Comparison of ENCODE assay signal across 8 cellular contexts in genomic region chr9:114738581-114739316, GRCh38. TPM values are rescaled to one million over a fixed set of nuclear protein-coding genes. Genes with fewer than 3 reads are reported as not detected.
DNase-seq lines count a peak whose midpoint lies in the region; ATAC-seq, FAIRE-seq and TF ChIP-seq lines count a peak whose summit lies in the region.

No MANE protein-coding gene starts in this region.

- peak; percentile 90 to 100 (median 98) for ATAC-seq in pancreas

- no peaks in the 10 kb centered on the region for H3K36me3 ChIP-seq in MG63
- no peaks in the 10 kb centered on the region for H3K36me3 ChIP-seq in SK-N-MC (ENCODE audit: insufficient read depth, low read length)
- H3K36me3 ChIP-seq in pancreas = no peaks in the 10 kb centered on the region
- no peaks in the 10 kb centered on the region for H3K36me3 ChIP-seq in uterus

- intact Hi-C loops in pancreas (cut with DNase I) = loop anchor here (2.0 to 10.0 kb wide), 5 partner anchors 169 to 279 kb away; no protein-coding TSS in a partner anchor
- intact Hi-C loops in uterus (cut with DNase I; ENCODE audit: low total_unique reads) = no loop called here

- TF ChIP-seq CTCF in AG04449 (IDR thresholded peaks at IDR 0.05; ENCODE audit: insufficient read depth, low read length, missing control alignments) (peak; percentile 63), pancreas (IDR thresholded peaks at IDR 0.05) (peak; percentile 63 to 85 (median 78)), uterus (IDR thresholded peaks at IDR 0.05) (peak; percentile 67 to 81 (median 72))

- no peaks in the 10 kb centered on the region for H3K9me3 ChIP-seq in MG63
- no peaks in the 10 kb centered on the region for H3K9me3 ChIP-seq in SK-N-MC (ENCODE audit: low read depth, low read length)
- no peaks in the 10 kb centered on the region for H3K9me3 ChIP-seq in pancreas
- no peaks in the 10 kb centered on the region for H3K9me3 ChIP-seq in uterus

- 11 to 15% methylated on average over 8 of the region's 8 CpGs for WGBS in pancreas, 2 donors

- no peaks in the 10 kb centered on the region for H3K4me1 ChIP-seq in pancreas
- no peaks in the 10 kb centered on the region for H3K4me1 ChIP-seq in uterus

- POLR2A ChIA-PET in AG04449 (lab: Yijun Ruan, JAX) = no interaction called here

- DNase-seq in AG04449 (ENCODE audit: low read depth, low spot score) = no peak
- DNase-seq in GM19240 (ENCODE audit: insufficient read length, low spot score) = peak; percentile 62
- peak; percentile 63 for DNase-seq in MG63
- peak; percentile 55 for DNase-seq in SK-N-MC (ENCODE audit: low read depth, low spot score)
- DNase-seq in activated naive CD4-positive, alpha-beta T cell treated with Interleukin-2 at 50 U/mL for 16 hours = peak; percentile 71
- DNase-seq in frontal cortex (ENCODE audit: low spot score in 2 of 2) = peak; percentile 31 to 46
- peak; percentile 43 to 70 (median 64) for DNase-seq in pancreas
- DNase-seq in uterus = peak; percentile 44 to 60

- H3K9ac ChIP-seq in SK-N-MC (ENCODE audit: insufficient read length) = peak overlapping the region; percentile 64

- no peak for TF ChIP-seq POLR2A in uterus (IDR thresholded peaks at IDR 0.05)

- H3K4me3 ChIP-seq in AG04449 (ENCODE audit: low read depth, low read length) (no peak overlapping the region), MG63 (no peak overlapping the region), SK-N-MC (no peak overlapping the region), pancreas (no peak overlapping the region), uterus (no peak overlapping the region)

- FAIRE-seq in frontal cortex (lab: Jason Lieb, UNC) (no peak), pancreas (lab: Jason Lieb, UNC) (peak; percentile 68)

- H3K27me3 ChIP-seq in MG63 (no peaks in the 10 kb centered on the region), pancreas (peaks cover 0 to 3% (median 0%) of the 10 kb centered on the region in 4 donors), uterus (no peaks in the 10 kb centered on the region)

- H3K27ac ChIP-seq in SK-N-MC (no peak overlapping the region), pancreas (no peak overlapping the region), uterus (no peak overlapping the region)

- CTCF ChIA-PET in AG04449 (lab: Yijun Ruan, JAX) = interaction anchor here (0.8 to 17.4 kb wide), 24 partner anchors 11 to 333 kb away, joined by 3 to 578 read pairs (median 4); partner anchors contain the start of gene TEX48

RNA-seq across cellular contexts. Expression of gene TEX48, which starts 56.8 kb away (rescaled TPM):
- total RNA-seq in MG63 (2014; rRNA removed; shearing (Covaris generic); ENCODE audit: low replicate concordance) = not detected in 2 replicates
- total RNA-seq in frontal cortex = not detected
- not detected for total RNA-seq in pancreas
- not detected for polyA plus RNA-seq in pancreas
- total RNA-seq in uterus = not detected
